In genomic region chr6:156916108-156916801, GRCh38 we compare ENCODE assay signal across 13 cellular contexts.
DNase-seq lines count a peak whose midpoint lies in the region; ATAC-seq and TF ChIP-seq lines count a peak whose summit lies in the region.
"Had no signal": no experiment of that assay in that cellular context is flagged by ENCODE, and none has a peak within 500 bp of the region (broad histone marks: within the 10 kb centered on the region; RNA-seq: fewer than 3 reads in every experiment).

No MANE protein-coding gene starts in this region.

- TF ChIP-seq POLR2A in erythroblast (IDR thresholded peaks at IDR 0.05; ENCODE audit: low read length) = no peak

- no peak overlapping the region for H3K4me3 Mint-ChIP-seq in activated naive CD8-positive, alpha-beta T cell treated with anti-CD3 and anti-CD28 coated beads, Interleukin-2, amount 10 ng/mL, durations not matched to agents 7 days and 5 days
- peak overlapping the region in 1 of 2 donors; percentile 3 for H3K4me3 Mint-ChIP-seq in stimulated activated naive CD8-positive, alpha-beta T cell treated with anti-CD3 and anti-CD28 coated beads, Interleukin-15, amount 100 ng/mL, for 72 hours

- POLR2A ChIA-PET in activated naive CD8-positive, alpha-beta T cell treated with anti-CD3 and anti-CD28 coated beads, Interleukin-2, amount 10 ng/mL, durations not matched to agents 7 days and 5 days (lab: Charles Lee) = interaction anchor here (0.6 kb wide), 1 partner anchor 230 kb away, joined by 3 read pairs; no protein-coding TSS in a partner anchor

- no peaks in the 10 kb centered on the region for H3K9me3 ChIP-seq in left ventricle myocardium inferior (replicated peaks)
- H3K9me3 ChIP-seq: ascending aorta, stomach had no signal

- peak overlapping the region; percentile 13 for H3K27ac Mint-ChIP-seq in activated naive CD8-positive, alpha-beta T cell treated with anti-CD3 and anti-CD28 coated beads, Interleukin-2, amount 10 ng/mL, durations not matched to agents 7 days and 5 days
- peak overlapping the region; percentile 20 for H3K27ac Mint-ChIP-seq in stimulated activated naive CD8-positive, alpha-beta T cell treated with anti-CD3 and anti-CD28 coated beads, Interleukin-15, amount 100 ng/mL, for 72 hours

- H3K4me1 ChIP-seq in left ventricle myocardium inferior = peaks cover 64% of the 10 kb centered on the region

- no peak for DNase-seq in left ventricle myocardium inferior
- DNase-seq in left ventricle myocardium superior = no peak
- no peak for DNase-seq in activated naive CD8-positive, alpha-beta T cell treated with anti-CD3 and anti-CD28 coated beads, Interleukin-2, amount 10 ng/mL, durations not matched to agents 7 days and 5 days
- DNase-seq in stimulated activated naive CD8-positive, alpha-beta T cell treated with anti-CD3 and anti-CD28 coated beads, Interleukin-15, amount 100 ng/mL, for 72 hours = no peak
- no peak for DNase-seq in amygdala (lab: John Stamatoyannopoulos, UW)
- no peak for DNase-seq in foreskin fibroblast
- no peak for DNase-seq in erythroblast (lab: John Stamatoyannopoulos, UW)
- DNase-seq: mammary epithelial cell, NCI-H1048, stomach, WERI-Rb-1 had no signal

- peaks cover 21% of the 10 kb centered on the region for H3K4me1 Mint-ChIP-seq in activated naive CD8-positive, alpha-beta T cell treated with anti-CD3 and anti-CD28 coated beads, Interleukin-2, amount 10 ng/mL, durations not matched to agents 7 days and 5 days
- peaks cover 54% of the 10 kb centered on the region for H3K4me1 Mint-ChIP-seq in stimulated activated naive CD8-positive, alpha-beta T cell treated with anti-CD3 and anti-CD28 coated beads, Interleukin-15, amount 100 ng/mL, for 72 hours

- no peak for ATAC-seq in left ventricle myocardium superior
- peak; percentile 25 for ATAC-seq in HG02870 (IDR thresholded peaks at IDR 0.05; ENCODE audit: unreplicated experiment)
- no peak for ATAC-seq in activated naive CD8-positive, alpha-beta T cell treated with anti-CD3 and anti-CD28 coated beads, Interleukin-2, amount 10 ng/mL, durations not matched to agents 7 days and 5 days (ENCODE audit: low read depth)
- no peak for ATAC-seq in stimulated activated naive CD8-positive, alpha-beta T cell treated with anti-CD3 and anti-CD28 coated beads, Interleukin-15, amount 100 ng/mL, for 72 hours

- H3K4me3 ChIP-seq in left ventricle myocardium inferior (no peak overlapping the region), foreskin fibroblast (ENCODE audit: low read depth in 1 of 2, low read length in 2 of 2) (no peak overlapping the region)
- H3K4me3 ChIP-seq: ascending aorta, stomach had no signal

- H3K36me3 Mint-ChIP-seq in activated naive CD8-positive, alpha-beta T cell treated with anti-CD3 and anti-CD28 coated beads, Interleukin-2, amount 10 ng/mL, durations not matched to agents 7 days and 5 days = peaks cover 23% of the 10 kb centered on the region

- no peak for TF ChIP-seq CTCF in left ventricle myocardium inferior (IDR thresholded peaks at IDR 0.05; ENCODE audit: borderline replicate concordance)
- no peak for TF ChIP-seq CTCF in foreskin fibroblast (IDR thresholded peaks at IDR 0.05; ENCODE audit: low read depth, low read length)

- H3K9me3 Mint-ChIP-seq in activated naive CD8-positive, alpha-beta T cell treated with anti-CD3 and anti-CD28 coated beads, Interleukin-2, amount 10 ng/mL, durations not matched to agents 7 days and 5 days = no peaks in the 10 kb centered on the region
- H3K9me3 Mint-ChIP-seq in stimulated activated naive CD8-positive, alpha-beta T cell treated with anti-CD3 and anti-CD28 coated beads, Interleukin-15, amount 100 ng/mL, for 72 hours = peaks cover 0 to 5% of the 10 kb centered on the region in 2 donors

- no peaks in the 10 kb centered on the region for H3K27me3 Mint-ChIP-seq in activated naive CD8-positive, alpha-beta T cell treated with anti-CD3 and anti-CD28 coated beads, Interleukin-2, amount 10 ng/mL, durations not matched to agents 7 days and 5 days
- H3K27me3 Mint-ChIP-seq in stimulated activated naive CD8-positive, alpha-beta T cell treated with anti-CD3 and anti-CD28 coated beads, Interleukin-15, amount 100 ng/mL, for 72 hours = no peaks in the 10 kb centered on the region

- H3K27me3 ChIP-seq in left ventricle myocardium inferior (ENCODE audit: low read depth) = no peaks in the 10 kb centered on the region
- H3K27me3 ChIP-seq: ascending aorta, stomach had no signal

- intact Hi-C loops in left ventricle myocardium inferior (cut with micrococcal nuclease) (no loop called here), left ventricle myocardium superior (cut with micrococcal nuclease) (no loop called here)

- H3K36me3 ChIP-seq in left ventricle myocardium inferior = no peaks in the 10 kb centered on the region
- H3K36me3 ChIP-seq: ascending aorta had no signal

- H3K27ac ChIP-seq in left ventricle myocardium inferior (replicated peaks) = peak overlapping the region; percentile 27
- H3K27ac ChIP-seq: WERI-Rb-1 had no signal
